ENCODE assay signal across 8 cellular contexts in the genomic region with DNA sequence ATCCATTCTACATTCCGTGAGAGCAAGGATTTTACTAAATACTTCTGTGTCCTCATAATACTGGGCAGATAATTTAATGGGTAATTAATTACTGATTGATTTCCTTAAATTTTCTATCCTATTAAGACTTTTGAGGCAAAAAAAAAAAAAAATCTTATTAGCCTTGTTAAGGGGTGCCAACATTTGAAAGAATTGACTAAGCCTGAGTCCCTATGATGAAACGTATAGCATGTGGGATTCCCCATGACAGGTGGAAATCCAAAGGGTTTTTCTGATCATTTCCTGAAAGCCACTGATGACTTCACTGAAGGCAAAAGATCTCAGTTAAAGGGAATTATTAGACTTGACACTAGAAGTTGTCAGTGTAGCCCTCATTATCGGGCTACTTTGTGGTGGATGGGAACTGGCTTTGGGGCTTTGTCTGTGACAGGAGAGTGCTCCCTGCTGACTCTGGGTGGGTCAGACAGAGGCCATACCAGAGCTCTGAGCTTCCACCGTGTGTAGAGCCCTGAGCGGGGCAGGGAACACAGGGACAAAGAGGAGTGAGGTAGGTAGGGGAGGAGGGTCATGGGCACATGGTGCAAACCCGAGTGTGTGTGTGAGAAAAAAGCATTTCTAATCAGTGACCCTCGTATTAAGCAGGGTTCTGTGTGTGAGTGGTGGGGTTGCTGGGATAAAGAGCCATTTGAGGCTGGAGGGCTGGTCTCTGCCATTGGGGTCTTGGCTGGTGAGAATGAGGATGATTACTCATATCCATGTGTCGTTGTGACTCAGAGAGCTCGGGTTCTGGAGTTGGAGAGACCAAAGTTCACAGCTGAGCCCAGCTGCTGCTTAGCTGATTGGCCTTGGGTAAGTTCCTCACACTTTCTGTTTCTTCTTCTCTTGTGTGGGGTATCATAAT.
DNase-seq lines count a peak whose midpoint lies in the region; ATAC-seq and TF ChIP-seq lines count a peak whose summit lies in the region.

No MANE protein-coding gene starts in this region.

- POLR2A ChIA-PET in CD8-positive, alpha-beta memory T cell (lab: Charles Lee) = no interaction called here

- peaks cover 0 to 11% (median 0%) of the 10 kb centered on the region in 3 donors for H3K4me1 Mint-ChIP-seq in CD8-positive, alpha-beta memory T cell

- H3K36me3 ChIP-seq in CD8-positive, alpha-beta memory T cell (ENCODE audit: insufficient read depth, low read length) = no peaks in the 10 kb centered on the region

- H3K27ac ChIP-seq in CD8-positive, alpha-beta memory T cell (ENCODE audit: low read depth, low read length) = no peak overlapping the region

- DNase-seq in HCEC 1CT (peak; percentile 88), NB4 (ENCODE audit: low read depth) (peak; percentile 44), kidney tubule cell (ENCODE audit: low spot score) (peak; percentile 74), inferior parietal cortex (ENCODE audit: extremely low spot score) (no peak), activated gamma-delta T cell (lab: John Stamatoyannopoulos, UW) (no peak)
- DNase-seq in CD8-positive, alpha-beta memory T cell = no peak
- no peak for DNase-seq in activated CD4-positive, CD25-positive, alpha-beta regulatory T cell treated with anti-CD3 and anti-CD28 coated beads, Interleukin-2, amount 50 U/mL, for 72 hours

- peak overlapping the region in 2 of 8 donors; percentile 5 to 76 for H3K27ac Mint-ChIP-seq in CD8-positive, alpha-beta memory T cell

- no peak overlapping the region for H3K4me3 ChIP-seq in NB4 (ENCODE audit: low read depth, low read length)
- no peak overlapping the region for H3K4me3 ChIP-seq in CD8-positive, alpha-beta memory T cell (ENCODE audit: low read length)

- H3K4me3 Mint-ChIP-seq in CD8-positive, alpha-beta memory T cell = peak overlapping the region in 2 of 7 donors; percentile 58 to 79

- no peaks in the 10 kb centered on the region for H3K27me3 ChIP-seq in CD8-positive, alpha-beta memory T cell (ENCODE audit: insufficient read depth, low read length, poor library complexity, severe bottlenecking)

- CTCF ChIA-PET in CD8-positive, alpha-beta memory T cell (lab: Charles Lee) = interaction anchor here (1.4 kb wide), 1 partner anchor 11 kb away, joined by 4 read pairs; no protein-coding TSS in a partner anchor

- TF ChIP-seq CTCF in NB4 (IDR thresholded peaks at IDR 0.05; ENCODE audit: low read depth, low read length) = no peak

- H3K36me3 Mint-ChIP-seq in CD8-positive, alpha-beta memory T cell = no peaks in the 10 kb centered on the region

- peak; percentile 90 for ATAC-seq in GM18861 (IDR thresholded peaks at IDR 0.05; ENCODE audit: unreplicated experiment)

- H3K27me3 Mint-ChIP-seq in CD8-positive, alpha-beta memory T cell = peaks cover 0 to 19% of the 10 kb centered on the region in 2 donors

- H3K4me1 ChIP-seq in CD8-positive, alpha-beta memory T cell (ENCODE audit: insufficient read depth, low read length) = no peaks in the 10 kb centered on the region

- TF ChIP-seq POLR2A in NB4 (IDR thresholded peaks at IDR 0.05; ENCODE audit: extremely low read depth, insufficient read length) = no peak

- H3K9me3 Mint-ChIP-seq in CD8-positive, alpha-beta memory T cell = peaks cover 2 to 5% (median 3%) of the 10 kb centered on the region in 5 donors

- H3K9me3 ChIP-seq in CD8-positive, alpha-beta memory T cell (ENCODE audit: low read length) = no peaks in the 10 kb centered on the region

Comparison
In these comparisons a context has a peak if more than half of its experiments do, and no peak if none do; other contexts are left out.
1. DNase-seq: peak in HCEC 1CT (single experiment), NB4 (single experiment) and kidney tubule cell (single experiment); none in inferior parietal cortex (single experiment), CD8-positive, alpha-beta memory T cell (0 of 5), activated CD4-positive, CD25-positive, alpha-beta regulatory T cell treated with anti-CD3 and anti-CD28 coated beads, Interleukin-2, amount 50 U/mL, for 72 hours (single experiment) and activated gamma-delta T cell (single experiment).